Comparison of ENCODE assay signal across 16 cellular contexts in genomic region chr11:121563900-121564822, GRCh38.
DNase-seq lines count a peak whose midpoint lies in the region; ATAC-seq and TF ChIP-seq lines count a peak whose summit lies in the region.
"Had no signal": no experiment of that assay in that cellular context is flagged by ENCODE, and none has a peak within 500 bp of the region (broad histone marks: within the 10 kb centered on the region; RNA-seq: fewer than 3 reads in every experiment).

No MANE protein-coding gene starts in this region.

- ATAC-seq in GM19463 (IDR thresholded peaks at IDR 0.05; ENCODE audit: unreplicated experiment) = no peak
- ATAC-seq: foreskin keratinocyte; HCT116; stimulated activated memory B cell treated with anti-CD40 and anti-IgM and Interleukin-4, amounts not matched to agents 10 μg/mL and 1 μg/mL and 100 μg/mL, for 72 hours had no signal

- H3K27ac ChIP-seq in AG04450 (ENCODE audit: low read depth, low read length) (no peak overlapping the region), fibroblast of lung (ENCODE audit: insufficient read depth, low read length) (no peak overlapping the region)
- H3K27ac ChIP-seq: foreskin keratinocyte had no signal

- no peak for TF ChIP-seq CTCF in AG04450 (IDR thresholded peaks at IDR 0.05; ENCODE audit: low read depth, low read length)
- TF ChIP-seq CTCF in fibroblast of lung (conservative IDR thresholded peaks at IDR 0.05 in 1 of 2, IDR thresholded peaks at IDR 0.05 in 1 of 2; ENCODE audit: low read depth in 1 of 2, low read length in 2 of 2) = no peak

- H2AFZ ChIP-seq in fibroblast of lung (ENCODE audit: low read length) = no peak overlapping the region

- no peaks in the 10 kb centered on the region for H3K4me1 ChIP-seq in fibroblast of lung (ENCODE audit: control insufficient read depth, extremely low read depth, insufficient read depth, low read length)
- H3K4me1 ChIP-seq: foreskin keratinocyte had no signal

- POLR2A ChIA-PET in AG04450 (lab: Yijun Ruan, JAX) = interaction anchor here (0.9 kb wide), 1 partner anchor 272 kb away, joined by 3 read pairs; the partner anchor contains the start of gene SC5D

- no peaks in the 10 kb centered on the region for H3K36me3 ChIP-seq in fibroblast of lung (ENCODE audit: control insufficient read depth, insufficient read depth, low read length)

- H3K9ac ChIP-seq in fibroblast of lung (ENCODE audit: insufficient read depth, low read length) = no peak overlapping the region

- no peaks in the 10 kb centered on the region for H4K20me1 ChIP-seq in fibroblast of lung (ENCODE audit: control insufficient read depth, extremely low read depth, insufficient read depth, low read length)

- H3K4me2 ChIP-seq in fibroblast of lung (ENCODE audit: extremely low read depth, insufficient read depth, low read length) = no peak overlapping the region

- no peak for TF ChIP-seq POLR2A in erythroblast (IDR thresholded peaks at IDR 0.05; ENCODE audit: low read length)

- no peaks in the 10 kb centered on the region for H3K79me2 ChIP-seq in fibroblast of lung (ENCODE audit: control insufficient read depth, insufficient read depth, low read length)

- peak; percentile 7 for DNase-seq in AG04450 (ENCODE audit: low read depth, low spot score)
- DNase-seq in DMS79 (lab: John Stamatoyannopoulos, UW) = peak; percentile 53
- DNase-seq in NCI-H345 treated with DMSO at 0.1 percent for 48 hours (lab: John Stamatoyannopoulos, UW; ENCODE audit: unreplicated experiment) = peak; percentile 10
- DNase-seq in fibroblast of lung (ENCODE audit: low read depth in 2 of 2) = peak; percentile 21 to 27
- DNase-seq in LoVo (ENCODE audit: low spot score) = no peak
- DNase-seq in erythroblast (lab: John Stamatoyannopoulos, UW) = no peak
- DNase-seq in HPDE6-E6E7 (ENCODE audit: extremely low spot score) = no peak
- DNase-seq: aorta; foreskin keratinocyte; GDM1; NK-92 treated with Interleukin-12 subunit alpha and Interleukin-12 subunit beta, amount 100 ng/mL, for 24 hours; SIG-M5; stimulated activated CD4-positive, alpha-beta T cell treated with anti-CD3 and anti-CD28 coated beads, Interleukin-2, amount 100 ng/mL, for 24 hours had no signal

- H3K27me3 ChIP-seq in AG04450 (ENCODE audit: control insufficient read depth, insufficient read depth, low read length) (no peaks in the 10 kb centered on the region), fibroblast of lung (ENCODE audit: control insufficient read depth, insufficient read depth, low read length) (no peaks in the 10 kb centered on the region)
- H3K27me3 ChIP-seq: foreskin keratinocyte had no signal

- CTCF ChIA-PET in AG04450 (lab: Charles Lee) = no interaction called here

- H3K9me3 ChIP-seq in AG04450 (ENCODE audit: control insufficient read depth, insufficient read depth, low read length) (no peaks in the 10 kb centered on the region), fibroblast of lung (ENCODE audit: control insufficient read depth, insufficient read depth, low read depth, low read length) (no peaks in the 10 kb centered on the region)

- no peak overlapping the region for H3K4me3 ChIP-seq in AG04450 (ENCODE audit: low read depth, low read length)
- no peak overlapping the region for H3K4me3 ChIP-seq in fibroblast of lung (replicated peaks in 1 of 4; ENCODE audit: control extremely low read depth in 1 of 4, insufficient read depth in 1 of 4, low read depth in 3 of 4, low read length in 4 of 4)

Comparison
In these comparisons a context has a peak if more than half of its experiments do, and no peak if none do; other contexts are left out.
1. DNase-seq: peak in AG04450 (single experiment), DMS79 (single experiment), NCI-H345 treated with DMSO at 0.1 percent for 48 hours (single experiment) and fibroblast of lung (2 of 2); none in LoVo (single experiment), erythroblast (0 of 2) and HPDE6-E6E7 (single experiment).